In genomic region chr2:59314367-59314766, GRCh38 we compare ENCODE assay signal across 21 cellular contexts.
"Had no signal": no experiment of that assay in that cellular context is flagged by ENCODE, and none has a peak within 500 bp of the region (broad histone marks: within the 10 kb centered on the region; RNA-seq: fewer than 3 reads in every experiment).

No MANE protein-coding gene starts in this region.

- H3K4me3 ChIP-seq: coronary artery, esophagus muscularis mucosa, left ventricle myocardium inferior, neural progenitor cell, right lobe of liver, skin epidermis, stomach, suprapubic skin, tibial nerve, uterus had no signal

- H3K9me3 Mint-ChIP-seq: activated CD4-positive, alpha-beta T cell treated with anti-CD3 and anti-CD28 coated beads, Interleukin-2, amount 10 ng/mL, durations not matched to agents 7 days and 5 days; activated naive CD8-positive, alpha-beta T cell treated with anti-CD3 and anti-CD28 coated beads, Interleukin-2, amount 10 ng/mL, durations not matched to agents 7 days and 5 days; neural progenitor cell had no signal

- H2AFZ ChIP-seq: neural progenitor cell had no signal

- H3K4me2 ChIP-seq: neural progenitor cell had no signal

- H3K36me3 ChIP-seq: esophagus muscularis mucosa, left ventricle myocardium inferior, neural progenitor cell, right lobe of liver, stomach, suprapubic skin, tibial nerve, uterus, WERI-Rb-1 had no signal

- H3K9ac ChIP-seq: neural progenitor cell had no signal

- H3K4me1 ChIP-seq: esophagus muscularis mucosa, left ventricle myocardium inferior, neural progenitor cell, right lobe of liver, stomach, suprapubic skin, tibial nerve, uterus had no signal

- H3K36me3 Mint-ChIP-seq: activated naive CD8-positive, alpha-beta T cell treated with anti-CD3 and anti-CD28 coated beads, Interleukin-2, amount 10 ng/mL, durations not matched to agents 7 days and 5 days; naive thymus-derived CD8-positive, alpha-beta T cell; neural progenitor cell had no signal

- H3K27ac ChIP-seq: coronary artery, esophagus muscularis mucosa, left ventricle myocardium inferior, neural progenitor cell, right lobe of liver, skin epidermis, stomach, suprapubic skin, tibial nerve, uterus, WERI-Rb-1 had no signal

- H3K4me3 Mint-ChIP-seq: activated CD4-positive, alpha-beta T cell treated with anti-CD3 and anti-CD28 coated beads, Interleukin-2, amount 10 ng/mL, durations not matched to agents 7 days and 5 days; activated naive CD8-positive, alpha-beta T cell treated with anti-CD3 and anti-CD28 coated beads, Interleukin-2, amount 10 ng/mL, durations not matched to agents 7 days and 5 days; neural progenitor cell had no signal

- H3K27me3 ChIP-seq: esophagus muscularis mucosa, neural progenitor cell, right lobe of liver, stomach, suprapubic skin, tibial nerve had no signal

- DNase-seq: activated CD4-positive, alpha-beta T cell treated with anti-CD3 and anti-CD28 coated beads, Interleukin-2, amount 10 ng/mL, durations not matched to agents 7 days and 5 days; activated CD4-positive, CD25-positive, alpha-beta regulatory T cell treated with anti-CD3 and anti-CD28 coated beads, Interleukin-2, amount 50 U/mL, for 72 hours; activated naive CD4-positive, alpha-beta T cell treated with Interleukin-2 at 50 U/mL for 16 hours; activated naive CD8-positive, alpha-beta T cell treated with anti-CD3 and anti-CD28 coated beads, Interleukin-2, amount 10 ng/mL, durations not matched to agents 7 days and 5 days; activated T-cell treated with anti-CD3 and anti-CD28 coated beads, Interleukin-2, amount 50 U/mL, for 48 hours; amygdala; cerebellar nuclear complex; hippocampal formation; left ventricle myocardium inferior; right lobe of liver; stimulated activated CD4-positive, alpha-beta T cell treated with anti-CD3 and anti-CD28 coated beads, Interleukin-1b, Interleukin-23, amount 100 ng/mL, for 48 hours; stomach; uterus; WERI-Rb-1 had no signal

- H3K9me3 ChIP-seq: esophagus muscularis mucosa, left ventricle myocardium inferior, right lobe of liver, stomach, suprapubic skin, tibial nerve, uterus had no signal

- H3K27ac Mint-ChIP-seq: activated CD4-positive, alpha-beta T cell treated with anti-CD3 and anti-CD28 coated beads, Interleukin-2, amount 10 ng/mL, durations not matched to agents 7 days and 5 days; activated naive CD8-positive, alpha-beta T cell treated with anti-CD3 and anti-CD28 coated beads, Interleukin-2, amount 10 ng/mL, durations not matched to agents 7 days and 5 days; naive thymus-derived CD8-positive, alpha-beta T cell; neural progenitor cell had no signal

- ATAC-seq: right lobe of liver had no signal

- H3K4me1 Mint-ChIP-seq: neural progenitor cell had no signal
